In the genomic region with DNA sequence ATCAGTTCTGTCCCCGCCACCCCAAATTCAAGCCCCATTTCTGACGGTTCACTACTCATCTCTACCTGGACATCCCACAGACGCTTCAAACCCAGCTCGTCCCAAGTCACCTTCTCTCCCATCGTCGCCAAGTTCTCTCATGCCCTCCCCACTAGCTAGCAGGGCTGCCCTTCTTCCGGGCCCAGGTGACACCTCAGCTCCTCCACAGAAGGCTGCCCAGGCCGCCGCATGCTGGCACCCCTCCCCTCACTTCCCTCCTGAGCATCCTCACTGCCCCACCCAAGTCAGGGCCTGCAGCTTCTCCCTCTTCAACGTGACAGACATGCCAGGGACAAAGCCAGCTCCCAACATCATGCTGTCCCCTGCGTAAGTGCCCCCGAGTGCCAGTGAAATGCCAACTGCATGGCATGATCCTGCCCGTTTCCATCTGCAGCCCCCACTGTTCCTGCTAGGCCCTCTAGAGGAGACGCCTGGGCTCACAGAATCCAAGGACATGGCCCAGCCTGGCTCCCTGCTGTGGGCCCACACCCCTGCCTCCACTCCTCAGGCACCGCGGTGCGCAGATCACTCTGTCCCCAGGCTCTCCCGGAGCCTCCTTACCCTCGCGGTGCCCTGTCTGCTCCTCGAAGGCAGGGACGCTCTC, we compare ENCODE assay signal across 1 cellular context.
TF ChIP-seq lines count a peak whose summit lies in the region.

No MANE protein-coding gene starts in this region.

TF ChIP-seq in SK-N-SH, 30 proteins besides CTCF, POLR2A, EP300 and RAD21 (continued from another document):
- TF ChIP-seq USF1 (IDR thresholded peaks at IDR 0.05; ENCODE audit: borderline replicate concordance, low read depth): no peak
